1 cellular context compared by ENCODE assay signal in the genomic region with DNA sequence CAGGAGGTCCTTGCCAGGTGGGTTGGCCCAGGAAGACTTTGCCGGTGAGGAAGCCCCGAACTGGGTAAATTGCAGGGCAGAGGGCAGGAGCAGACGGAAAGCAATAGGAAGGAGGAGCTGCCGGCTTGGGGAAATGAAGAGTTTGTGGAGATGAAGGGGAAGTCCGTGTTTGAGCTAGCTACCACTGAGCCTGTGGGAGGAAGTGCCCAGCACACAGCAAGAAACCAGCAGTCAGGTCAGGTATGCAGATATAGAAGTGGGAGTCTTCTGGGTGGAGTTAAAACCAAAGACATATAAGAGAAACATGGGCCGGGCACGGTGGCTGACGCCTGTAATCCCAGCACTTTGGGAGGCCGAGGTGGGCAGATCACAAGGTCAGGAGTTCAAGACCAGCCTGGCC.
TF ChIP-seq lines count a peak whose summit lies in the region.

No MANE protein-coding gene starts in this region.

TF ChIP-seq in HepG2, 621 proteins besides CTCF, POLR2A, EP300 and RAD21 (continued from another document):
- TF ChIP-seq ZNF441 (CRISPR knock-in tag; IDR thresholded peaks at IDR 0.05; ENCODE audit: borderline replicate concordance) (no peak), ZNF143 (CRISPR knock-in tag; IDR thresholded peaks at IDR 0.05) (no peak), MIXL1 (CRISPR knock-in tag; IDR thresholded peaks at IDR 0.05) (no peak), ZNF616 (CRISPR knock-in tag; IDR thresholded peaks at IDR 0.05; ENCODE audit: low read depth) (no peak)
TF ChIP-seq in HepG2: peak in this region for 0.
